In the genomic region with DNA sequence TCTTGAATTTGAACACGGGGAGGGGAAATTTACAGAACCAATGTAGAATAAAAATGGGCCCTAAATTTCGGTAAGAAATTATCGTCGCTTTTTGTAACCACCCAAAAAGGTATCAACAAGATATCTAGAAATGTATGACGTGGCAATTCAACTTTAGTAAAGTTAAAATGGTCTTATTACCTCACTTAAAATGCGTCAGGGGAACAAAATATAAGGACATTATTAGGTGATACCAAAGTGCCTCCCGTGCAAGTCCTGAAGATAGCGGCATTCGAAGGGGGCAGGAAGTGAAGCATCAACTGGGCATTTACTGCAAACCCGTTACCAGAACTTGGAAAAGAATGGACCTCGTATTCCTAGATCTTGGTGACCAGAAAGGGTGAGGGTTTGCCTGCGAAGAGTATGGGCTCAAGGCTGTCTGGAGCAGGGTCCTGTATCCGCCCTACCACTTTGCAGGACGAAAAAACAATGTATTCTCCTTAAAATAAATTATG, we compare ENCODE assay signal across 8 cellular contexts. TPM values are rescaled to one million over a fixed set of nuclear protein-coding genes. Genes with fewer than 3 reads are reported as not detected.
DNase-seq lines count a peak whose midpoint lies in the region; ATAC-seq, FAIRE-seq and TF ChIP-seq lines count a peak whose summit lies in the region.

No MANE protein-coding gene starts in this region.

- TF ChIP-seq POLR2A in tibial nerve (IDR thresholded peaks at IDR 0.05) (no peak), H54 (IDR thresholded peaks at IDR 0.05; ENCODE audit: low read depth, low read length) (no peak)

- 20 to 29% methylated on average over 14 of the region's 14 CpGs for WGBS in tibial nerve, 2 donors

- no peak for FAIRE-seq in kidney (lab: Jason Lieb, UNC)
- no peak for FAIRE-seq in H54 (lab: Jason Lieb, UNC)

- peaks cover 36% of the 10 kb centered on the region for H3K36me3 Mint-ChIP-seq in activated T-cell treated with anti-CD3 and anti-CD28 coated beads, Interleukin-2, amount 50 U/mL, for 24 hours (ENCODE audit: low read depth)
- peaks cover 37% of the 10 kb centered on the region for H3K36me3 Mint-ChIP-seq in activated T-helper 17 cell treated with anti-CD3 and anti-CD28 coated beads, Interleukin-2, amount 50 U/mL, for 72 hours (ENCODE audit: low read depth)

- H3K4me1 ChIP-seq in kidney (ENCODE audit: control insufficient read depth in 1 of 2, insufficient read depth in 1 of 2, low read depth in 1 of 2, low read length in 2 of 2) (peaks cover 0 to 2% of the 10 kb centered on the region in 2 donors), tibial nerve (peaks cover 0 to 16% (median 3%) of the 10 kb centered on the region in 4 donors)

- peak overlapping the region; percentile 52 for H3K27ac Mint-ChIP-seq in activated T-cell treated with anti-CD3 and anti-CD28 coated beads, Interleukin-2, amount 50 U/mL, for 24 hours
- no peak overlapping the region for H3K27ac Mint-ChIP-seq in activated T-helper 17 cell treated with anti-CD3 and anti-CD28 coated beads, Interleukin-2, amount 50 U/mL, for 72 hours

- H3K9me3 ChIP-seq in kidney (ENCODE audit: control insufficient read depth in 1 of 2, low read length in 2 of 2) (no peaks in the 10 kb centered on the region), tibial nerve (no peaks in the 10 kb centered on the region)

- H3K36me3 ChIP-seq in kidney (ENCODE audit: control insufficient read depth in 1 of 2, insufficient read depth in 2 of 2, low read length in 2 of 2) = no peaks in the 10 kb centered on the region
- H3K36me3 ChIP-seq in tibial nerve = no peaks in the 10 kb centered on the region

- peak overlapping the region; percentile 81 for H3K4me3 Mint-ChIP-seq in activated T-cell treated with anti-CD3 and anti-CD28 coated beads, Interleukin-2, amount 50 U/mL, for 24 hours
- peak overlapping the region; percentile 75 for H3K4me3 Mint-ChIP-seq in activated T-helper 17 cell treated with anti-CD3 and anti-CD28 coated beads, Interleukin-2, amount 50 U/mL, for 72 hours

- no peaks in the 10 kb centered on the region for H3K9me3 Mint-ChIP-seq in activated T-cell treated with anti-CD3 and anti-CD28 coated beads, Interleukin-2, amount 50 U/mL, for 24 hours
- no peaks in the 10 kb centered on the region for H3K9me3 Mint-ChIP-seq in activated T-helper 17 cell treated with anti-CD3 and anti-CD28 coated beads, Interleukin-2, amount 50 U/mL, for 72 hours

- H3K4me1 Mint-ChIP-seq in activated T-cell treated with anti-CD3 and anti-CD28 coated beads, Interleukin-2, amount 50 U/mL, for 24 hours (ENCODE audit: low read depth) = peaks cover 36% of the 10 kb centered on the region
- H3K4me1 Mint-ChIP-seq in activated T-helper 17 cell treated with anti-CD3 and anti-CD28 coated beads, Interleukin-2, amount 50 U/mL, for 72 hours = peaks cover 5% of the 10 kb centered on the region

- H3K27me3 ChIP-seq in tibial nerve = no peaks in the 10 kb centered on the region

- peaks cover 16% of the 10 kb centered on the region for H3K27me3 Mint-ChIP-seq in activated T-cell treated with anti-CD3 and anti-CD28 coated beads, Interleukin-2, amount 50 U/mL, for 24 hours
- no peaks in the 10 kb centered on the region for H3K27me3 Mint-ChIP-seq in activated T-helper 17 cell treated with anti-CD3 and anti-CD28 coated beads, Interleukin-2, amount 50 U/mL, for 72 hours

- H3K27ac ChIP-seq in kidney (ENCODE audit: low read depth in 2 of 2, low read length in 2 of 2) (peak overlapping the region; percentile 28 to 60), tibial nerve (peak overlapping the region; percentile 78 to 96 (median 93))

- TF ChIP-seq CTCF in kidney (IDR thresholded peaks at IDR 0.05; ENCODE audit: borderline replicate concordance, extremely low read depth, insufficient read depth) (no peak), tibial nerve (IDR thresholded peaks at IDR 0.05) (no peak)

- intact Hi-C loops in kidney (cut with DNase I) (no loop called here), posterior vena cava (cut with DNase I) (loop anchor here in 1 of 2 donors (10.0 kb wide), 1 partner anchor 179 kb away; no protein-coding TSS in a partner anchor)

- no peak for TF ChIP-seq EP300 in tibial nerve (IDR thresholded peaks at IDR 0.05)

- no peak for ATAC-seq in activated T-helper 17 cell treated with anti-CD3 and anti-CD28 coated beads, Interleukin-2, amount 50 U/mL, for 72 hours (replicated peaks)

- peak overlapping the region; percentile 24 to 30 for H3K9ac ChIP-seq in kidney (ENCODE audit: low read length in 2 of 2)

- H3K4me3 ChIP-seq in kidney (ENCODE audit: low read length in 2 of 2) = peak overlapping the region; percentile 60 to 70
- peak overlapping the region; percentile 58 to 88 (median 71) for H3K4me3 ChIP-seq in tibial nerve

- peak; percentile 32 for DNase-seq in activated T-cell treated with anti-CD3 and anti-CD28 coated beads, Interleukin-2, amount 50 U/mL, for 24 hours
- DNase-seq in activated T-cell treated with anti-CD3 and anti-CD28 coated beads, Interleukin-2, amount 50 U/mL, for 1 hour = no peak
- DNase-seq in kidney (no peak), tibial nerve (ENCODE audit: low spot score in 2 of 2) (no peak), H54 (ENCODE audit: insufficient read length, low spot score) (no peak), posterior vena cava (ENCODE audit: low spot score) (no peak)
- DNase-seq in activated naive CD4-positive, alpha-beta T cell (lab: John Stamatoyannopoulos, UW) = no peak

RNA-seq across cellular contexts. Expression of a gene that starts 1.0 kb away (rescaled TPM):
- 10 to 100 TPM; 20.6 to 25.2 TPM for total RNA-seq in activated T-helper 17 cell treated with anti-CD3 and anti-CD28 coated beads, Interleukin-2, amount 50 U/mL, for 72 hours
- 28.7 TPM for total RNA-seq in kidney
- polyA plus RNA-seq in kidney (ENCODE audit: insufficient read depth, low read depth, low replicate concordance) = 13.7 TPM
- total RNA-seq in tibial nerve = 100 to 1,000 TPM in 1 of 4 donors, 10 to 100 TPM in 3; 67.5 to 127 (median 95.3) TPM
- 10 to 100 TPM; 47.0 to 74.7 TPM for total RNA-seq in posterior vena cava
